18 cellular contexts compared by ENCODE assay signal in the genomic region with DNA sequence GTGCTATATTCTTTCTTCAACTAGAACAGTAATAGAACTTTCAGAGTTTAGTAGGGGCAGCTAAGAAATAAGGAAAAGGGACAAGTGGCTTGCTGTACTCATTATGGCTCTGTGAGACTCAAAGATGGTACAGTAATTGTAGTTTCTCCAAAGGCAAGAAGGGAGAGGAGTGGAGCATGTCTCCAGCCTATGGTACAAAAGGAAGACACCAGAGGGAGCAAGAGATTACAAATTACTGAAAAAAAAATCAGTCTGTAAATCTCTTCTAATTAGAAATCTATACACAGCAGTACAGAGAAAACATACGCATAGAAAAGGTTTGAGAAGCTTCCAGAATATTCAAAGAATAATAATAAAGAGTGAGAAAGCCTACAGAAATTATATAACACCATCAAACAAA.
DNase-seq lines count a peak whose midpoint lies in the region; ATAC-seq, FAIRE-seq and TF ChIP-seq lines count a peak whose summit lies in the region.
"Had no signal": no experiment of that assay in that cellular context is flagged by ENCODE, and none has a peak within 500 bp of the region (broad histone marks: within the 10 kb centered on the region; RNA-seq: fewer than 3 reads in every experiment).

No MANE protein-coding gene starts in this region.

- no peak overlapping the region for H3K4me3 ChIP-seq in A549
- H3K4me3 ChIP-seq: right atrium auricular region, uterus had no signal

- TF ChIP-seq EP300 in A549 (IDR thresholded peaks at IDR 0.05): no peak

- H3K9me3 Mint-ChIP-seq in chondrocyte (ENCODE audit: low read depth): no peaks in the 10 kb centered on the region
- H3K9me3 Mint-ChIP-seq in activated T-helper 17 cell treated with anti-CD3 and anti-CD28 coated beads, Interleukin-2, amount 50 U/mL, for 72 hours: no peaks in the 10 kb centered on the region
- H3K9me3 Mint-ChIP-seq: activated naive CD4-positive, alpha-beta T cell treated with anti-CD3 and anti-CD28 coated beads, Interleukin-2, amount 50 U/mL, for 24 hours had no signal

- no peak for DNase-seq in A549 (ENCODE audit: low read depth in 1 of 2, low spot score in 1 of 2)
- DNase-seq in NCI-H748 (lab: John Stamatoyannopoulos, UW; ENCODE audit: unreplicated experiment): peak; percentile 16
- no peak for DNase-seq in chondrocyte (ENCODE audit: low spot score)
- DNase-seq in medulla oblongata (ENCODE audit: extremely low spot score): peak; percentile 8
- no peak for DNase-seq in DMS153 (lab: John Stamatoyannopoulos, UW)
- no peak for DNase-seq in GM20000 (ENCODE audit: low spot score)
- DNase-seq: activated CD4-positive, alpha-beta T cell treated with anti-CD3 and anti-CD28 coated beads, Interleukin-2, amount 50 U/mL, for 4 hours; effector CD8-positive, alpha-beta T cell; GF-D8; NCI-H1694; uterus had no signal

- FAIRE-seq in A549 (lab: Jason Lieb, UNC): no peak
- FAIRE-seq: bronchial epithelial cell, frontal cortex, GM12892 had no signal

- TF ChIP-seq CTCF in A549 (IDR thresholded peaks at IDR 0.05): no peak
- peak; percentile 34 for TF ChIP-seq CTCF in chondrocyte (IDR thresholded peaks at IDR 0.05)
- no peak for TF ChIP-seq CTCF in GM20000 (IDR thresholded peaks at IDR 0.05; ENCODE audit: extremely low read depth, missing control alignments)

- no peak for TF ChIP-seq RAD21 in A549 (conservative IDR thresholded peaks at IDR 0.05 in 1 of 2, IDR thresholded peaks at IDR 0.05 in 1 of 2)

- H3K4me1 ChIP-seq in A549: no peaks in the 10 kb centered on the region
- H3K4me1 ChIP-seq: right atrium auricular region, uterus had no signal

- no peak overlapping the region for H3K27ac Mint-ChIP-seq in chondrocyte (ENCODE audit: unreplicated experiment)
- H3K27ac Mint-ChIP-seq in activated T-helper 17 cell treated with anti-CD3 and anti-CD28 coated beads, Interleukin-2, amount 50 U/mL, for 72 hours: no peak overlapping the region
- H3K27ac Mint-ChIP-seq: activated naive CD4-positive, alpha-beta T cell treated with anti-CD3 and anti-CD28 coated beads, Interleukin-2, amount 50 U/mL, for 24 hours had no signal

- H3K27ac ChIP-seq in A549: no peak overlapping the region
- H3K27ac ChIP-seq: right atrium auricular region, uterus had no signal

- ATAC-seq in A549: peak; percentile 43 to 59; a peak in 3 of 6 replicates
- ATAC-seq in HG02852 (IDR thresholded peaks at IDR 0.05; ENCODE audit: unreplicated experiment): no peak
- ATAC-seq in activated T-helper 17 cell treated with anti-CD3 and anti-CD28 coated beads, Interleukin-2, amount 50 U/mL, for 72 hours (replicated peaks): no peak

- POLR2A ChIA-PET in A549 (lab: Yijun Ruan, JAX): no interaction called here

- no peak for TF ChIP-seq POLR2A in A549 (IDR thresholded peaks at IDR 0.05; ENCODE audit: low read length)

- no peaks in the 10 kb centered on the region for H3K9me3 ChIP-seq in A549
- H3K9me3 ChIP-seq: right atrium auricular region, uterus had no signal

- CTCF ChIA-PET in A549 (lab: Yijun Ruan, JAX): interaction anchor here (1.1 to 1.2 kb wide), 2 partner anchors 50 to 240 kb away, joined by 3 read pairs; no protein-coding TSS in a partner anchor

- 78% methylated on average over 1 of the region's 1 CpG for WGBS in A549 (ENCODE audit: missing lambda C conversion rate)

- no peak overlapping the region for H3K4me2 ChIP-seq in A549

- peaks cover 10% of the 10 kb centered on the region for H3K27me3 Mint-ChIP-seq in chondrocyte (ENCODE audit: low read depth)
- H3K27me3 Mint-ChIP-seq in activated T-helper 17 cell treated with anti-CD3 and anti-CD28 coated beads, Interleukin-2, amount 50 U/mL, for 72 hours: no peaks in the 10 kb centered on the region
- H3K27me3 Mint-ChIP-seq: activated naive CD4-positive, alpha-beta T cell treated with anti-CD3 and anti-CD28 coated beads, Interleukin-2, amount 50 U/mL, for 24 hours had no signal

- H3K36me3 Mint-ChIP-seq in chondrocyte (ENCODE audit: low read depth): no peaks in the 10 kb centered on the region
- no peaks in the 10 kb centered on the region for H3K36me3 Mint-ChIP-seq in activated T-helper 17 cell treated with anti-CD3 and anti-CD28 coated beads, Interleukin-2, amount 50 U/mL, for 72 hours (ENCODE audit: low read depth)
- H3K36me3 Mint-ChIP-seq: activated naive CD4-positive, alpha-beta T cell treated with anti-CD3 and anti-CD28 coated beads, Interleukin-2, amount 50 U/mL, for 24 hours had no signal

- H3K4me3 Mint-ChIP-seq in chondrocyte (ENCODE audit: unreplicated experiment): no peak overlapping the region
- H3K4me3 Mint-ChIP-seq in activated T-helper 17 cell treated with anti-CD3 and anti-CD28 coated beads, Interleukin-2, amount 50 U/mL, for 72 hours: no peak overlapping the region
- H3K4me3 Mint-ChIP-seq: activated naive CD4-positive, alpha-beta T cell treated with anti-CD3 and anti-CD28 coated beads, Interleukin-2, amount 50 U/mL, for 24 hours had no signal

- H3K4me1 Mint-ChIP-seq in chondrocyte (ENCODE audit: low read depth): no peaks in the 10 kb centered on the region
- H3K4me1 Mint-ChIP-seq in activated T-helper 17 cell treated with anti-CD3 and anti-CD28 coated beads, Interleukin-2, amount 50 U/mL, for 72 hours: no peaks in the 10 kb centered on the region
- H3K4me1 Mint-ChIP-seq: activated naive CD4-positive, alpha-beta T cell treated with anti-CD3 and anti-CD28 coated beads, Interleukin-2, amount 50 U/mL, for 24 hours had no signal

TF ChIP-seq in A549, 52 proteins besides CTCF, POLR2A, EP300 and RAD21:
- TF ChIP-seq GATA3 (IDR thresholded peaks at IDR 0.05; ENCODE audit: borderline replicate concordance): no peak
- no peak for TF ChIP-seq NFE2L2 (conservative IDR thresholded peaks at IDR 0.05; ENCODE audit: low read length)
- TF ChIP-seq, protein P1, sequence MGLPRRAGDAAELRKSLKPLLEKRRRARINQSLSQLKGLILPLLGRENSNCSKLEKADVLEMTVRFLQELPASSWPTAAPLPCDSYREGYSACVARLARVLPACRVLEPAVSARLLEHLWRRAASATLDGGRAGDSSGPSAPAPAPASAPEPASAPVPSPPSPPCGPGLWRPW (IDR thresholded peaks at IDR 0.05): no peak
- no peak for TF ChIP-seq CBX8 (IDR thresholded peaks at IDR 0.05)
- TF ChIP-seq RCOR1 (IDR thresholded peaks at IDR 0.05; ENCODE audit: low read depth, low read length): no peak
- TF ChIP-seq, protein P2, sequence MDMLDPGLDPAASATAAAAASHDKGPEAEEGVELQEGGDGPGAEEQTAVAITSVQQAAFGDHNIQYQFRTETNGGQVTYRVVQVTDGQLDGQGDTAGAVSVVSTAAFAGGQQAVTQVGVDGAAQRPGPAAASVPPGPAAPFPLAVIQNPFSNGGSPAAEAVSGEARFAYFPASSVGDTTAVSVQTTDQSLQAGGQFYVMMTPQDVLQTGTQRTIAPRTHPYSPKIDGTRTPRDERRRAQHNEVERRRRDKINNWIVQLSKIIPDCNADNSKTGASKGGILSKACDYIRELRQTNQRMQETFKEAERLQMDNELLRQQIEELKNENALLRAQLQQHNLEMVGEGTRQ (IDR thresholded peaks at IDR 0.05): no peak
- TF ChIP-seq HOXA7 (CRISPR knock-in tag; IDR thresholded peaks at IDR 0.05): no peak
- no peak for TF ChIP-seq ZFP36 (IDR thresholded peaks at IDR 0.05; ENCODE audit: borderline replicate concordance, partially characterized antibody)
- TF ChIP-seq POLR2AphosphoS2 (conservative IDR thresholded peaks at IDR 0.05; ENCODE audit: low read length): no peak
- TF ChIP-seq FOSL2 (IDR thresholded peaks at IDR 0.05): no peak
- TF ChIP-seq FOSL2 (CRISPR knock-in tag; IDR thresholded peaks at IDR 0.05): no peak
- TF ChIP-seq FOSB (CRISPR knock-in tag; IDR thresholded peaks at IDR 0.05): no peak
- no peak for TF ChIP-seq RNF2 (IDR thresholded peaks at IDR 0.05; ENCODE audit: borderline replicate concordance, low read depth)

Comparison
In these comparisons a context has a peak if more than half of its experiments do, and no peak if none do; other contexts are left out.
1. ATAC-seq: peak in A549 (2 of 2); none in HG02852 (single experiment) and activated T-helper 17 cell treated with anti-CD3 and anti-CD28 coated beads, Interleukin-2, amount 50 U/mL, for 72 hours (single experiment).
2. DNase-seq: peak in NCI-H748 (single experiment) and medulla oblongata (single experiment); none in A549 (0 of 2), chondrocyte (single experiment), DMS153 (single experiment) and GM20000 (single experiment).